8 cellular contexts compared by ENCODE assay signal in the genomic region with DNA sequence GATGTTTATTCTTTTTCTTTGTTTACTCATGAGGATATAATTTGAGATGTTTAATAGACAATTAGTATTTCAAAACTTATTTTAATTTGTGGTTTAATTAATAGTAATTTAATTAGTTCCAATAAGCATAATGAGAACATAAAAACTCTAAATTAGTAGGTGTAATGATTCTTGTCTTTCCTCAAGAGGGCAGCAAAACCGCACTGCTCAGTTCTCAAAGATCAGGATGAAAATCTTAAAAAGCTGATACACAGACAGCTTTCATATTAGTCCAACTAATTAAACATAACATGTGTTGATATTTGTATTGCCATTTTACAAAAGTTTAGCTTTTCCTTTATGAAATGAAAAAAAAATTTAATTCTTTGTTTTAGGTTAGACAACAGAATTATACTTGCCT.
A peak's percentile ranks its signal among the peaks of the same experiment; 100 is the strongest.
DNase-seq lines count a peak whose midpoint lies in the region; ATAC-seq, FAIRE-seq and TF ChIP-seq lines count a peak whose summit lies in the region.

No MANE protein-coding gene starts in this region.

- no peaks in the 10 kb centered on the region for H3K4me1 ChIP-seq in Caco-2

- peak; percentile 89 for FAIRE-seq in TTC549 (lab: Jason Lieb, UNC)

- H3K9me3 ChIP-seq in Caco-2 = no peaks in the 10 kb centered on the region

- intact Hi-C loops in Caco-2 (cut with micrococcal nuclease; ENCODE audit: unreplicated experiment) = loop anchor here (1.0 kb wide), 1 partner anchor 247 kb away; no protein-coding TSS in a partner anchor
- intact Hi-C loops in activated T-helper 2 cell treated with anti-CD3 and anti-CD28 coated beads, Interferon-gamma antibody, Interleukin-2, Interleukin-4, amounts not matched to agents 10 μg/mL and 5 μg/mL and 100 μg/mL, durations not matched to agents 14 hours and 24 hours and 36 hours (cut with micrococcal nuclease) = loop anchor here (1.0 kb wide), 1 partner anchor 247 kb away; no protein-coding TSS in a partner anchor

- ATAC-seq in HG02759 (IDR thresholded peaks at IDR 0.05; ENCODE audit: unreplicated experiment) = no peak
- no peak for ATAC-seq in GM19324 (IDR thresholded peaks at IDR 0.05; ENCODE audit: low FRiP score, unreplicated experiment)
- ATAC-seq in HG02571 (IDR thresholded peaks at IDR 0.05; ENCODE audit: unreplicated experiment) = no peak

- H3K4me3 Mint-ChIP-seq in Caco-2 (ENCODE audit: unreplicated experiment) = no peak overlapping the region
- H3K4me3 Mint-ChIP-seq in activated T-helper 2 cell treated with anti-CD3 and anti-CD28 coated beads, Interferon-gamma antibody, Interleukin-2, Interleukin-4, amounts not matched to agents 10 μg/mL and 5 μg/mL and 100 μg/mL, durations not matched to agents 14 hours and 24 hours and 36 hours (ENCODE audit: low read depth) = no peak overlapping the region

- H3K4me3 ChIP-seq in Caco-2 (ENCODE audit: low read depth, low read length) = no peak overlapping the region

- H3K27me3 ChIP-seq in Caco-2 (replicated peaks; ENCODE audit: control insufficient read depth, insufficient read depth, low read length) = no peaks in the 10 kb centered on the region

- no peak for DNase-seq in Caco-2
- DNase-seq in kidney tubule cell (ENCODE audit: low spot score) = peak; percentile 37
- no peak for DNase-seq in activated T-helper 2 cell treated with anti-CD3 and anti-CD28 coated beads, Interferon-gamma antibody, Interleukin-2, Interleukin-4, amounts not matched to agents 10 μg/mL and 5 μg/mL and 100 μg/mL, durations not matched to agents 14 hours and 24 hours and 36 hours (ENCODE audit: low spot score)

- POLR2A ChIA-PET in Caco-2 (lab: Charles Lee) = no interaction called here

- peaks cover 6% of the 10 kb centered on the region for H3K27me3 Mint-ChIP-seq in Caco-2 (ENCODE audit: insufficient read depth, unreplicated experiment)
- H3K27me3 Mint-ChIP-seq in activated T-helper 2 cell treated with anti-CD3 and anti-CD28 coated beads, Interferon-gamma antibody, Interleukin-2, Interleukin-4, amounts not matched to agents 10 μg/mL and 5 μg/mL and 100 μg/mL, durations not matched to agents 14 hours and 24 hours and 36 hours (ENCODE audit: low read depth) = peaks cover 3% of the 10 kb centered on the region

- CTCF ChIA-PET in Caco-2 (lab: Charles Lee) = interaction anchor here (0.6 to 0.7 kb wide), 2 partner anchors 62 to 315 kb away, joined by 3 read pairs; no protein-coding TSS in a partner anchor

- H3K36me3 ChIP-seq in Caco-2 (ENCODE audit: control insufficient read depth, insufficient read depth, low read length) = no peaks in the 10 kb centered on the region

- H3K4me1 Mint-ChIP-seq in Caco-2 (ENCODE audit: low read depth, unreplicated experiment) = peaks cover 6% of the 10 kb centered on the region
- H3K4me1 Mint-ChIP-seq in activated T-helper 2 cell treated with anti-CD3 and anti-CD28 coated beads, Interferon-gamma antibody, Interleukin-2, Interleukin-4, amounts not matched to agents 10 μg/mL and 5 μg/mL and 100 μg/mL, durations not matched to agents 14 hours and 24 hours and 36 hours (ENCODE audit: low read depth) = peaks cover 4% of the 10 kb centered on the region

- H3K27ac Mint-ChIP-seq in Caco-2 (ENCODE audit: unreplicated experiment) = no peak overlapping the region
- H3K27ac Mint-ChIP-seq in activated T-helper 2 cell treated with anti-CD3 and anti-CD28 coated beads, Interferon-gamma antibody, Interleukin-2, Interleukin-4, amounts not matched to agents 10 μg/mL and 5 μg/mL and 100 μg/mL, durations not matched to agents 14 hours and 24 hours and 36 hours = no peak overlapping the region

- TF ChIP-seq CTCF in Caco-2 (IDR thresholded peaks at IDR 0.05; ENCODE audit: insufficient read depth in 1 of 2, low read depth in 1 of 2, low read length in 1 of 2, severe bottlenecking in 1 of 2, unreplicated experiment in 1 of 2) = peak; percentile 27 to 49
- peak; percentile 63 for TF ChIP-seq CTCF in LNCAP (IDR thresholded peaks at IDR 0.05)

- BruUV-seq in Caco-2 (replicated peaks; lab: Mats Ljungman, UMichigan) = no TSS peak

- H3K9me3 Mint-ChIP-seq in Caco-2 (ENCODE audit: unreplicated experiment) = no peaks in the 10 kb centered on the region
- no peaks in the 10 kb centered on the region for H3K9me3 Mint-ChIP-seq in activated T-helper 2 cell treated with anti-CD3 and anti-CD28 coated beads, Interferon-gamma antibody, Interleukin-2, Interleukin-4, amounts not matched to agents 10 μg/mL and 5 μg/mL and 100 μg/mL, durations not matched to agents 14 hours and 24 hours and 36 hours

- H3K36me3 Mint-ChIP-seq in Caco-2 (ENCODE audit: insufficient read depth, unreplicated experiment) = no peaks in the 10 kb centered on the region
- H3K36me3 Mint-ChIP-seq in activated T-helper 2 cell treated with anti-CD3 and anti-CD28 coated beads, Interferon-gamma antibody, Interleukin-2, Interleukin-4, amounts not matched to agents 10 μg/mL and 5 μg/mL and 100 μg/mL, durations not matched to agents 14 hours and 24 hours and 36 hours (ENCODE audit: low read depth) = no peaks in the 10 kb centered on the region
